8 cellular contexts compared by ENCODE assay signal in genomic region chr6:35496036-35496850, GRCh38. TPM values are rescaled to one million over a fixed set of nuclear protein-coding genes. Genes with fewer than 3 reads are reported as not detected.
DNase-seq lines count a peak whose midpoint lies in the region; ATAC-seq, FAIRE-seq and TF ChIP-seq lines count a peak whose summit lies in the region.

No MANE protein-coding gene starts in this region.

- H3K4me1 ChIP-seq in HUES6 (ENCODE audit: control insufficient read depth, insufficient read depth, low read length) (peaks cover 67% of the 10 kb centered on the region), body of pancreas (peaks cover 45% of the 10 kb centered on the region), kidney (ENCODE audit: control insufficient read depth in 1 of 2, insufficient read depth in 1 of 2, low read depth in 1 of 2, low read length in 2 of 2) (peaks cover 8 to 27% of the 10 kb centered on the region in 2 donors), suprapubic skin (peaks cover 63% of the 10 kb centered on the region)

- intact Hi-C loops in body of pancreas (cut with DNase I): no loop called here
- intact Hi-C loops in kidney (cut with DNase I): no loop called here

- no peak for DNase-seq in AG09309 (ENCODE audit: low read depth)
- peak; percentile 49 to 60 (median 52) for DNase-seq in body of pancreas
- no peak for DNase-seq in kidney
- DNase-seq in suprapubic skin (ENCODE audit: low spot score in 2 of 2): peak; percentile 82
- no peak for DNase-seq in DMS153 (lab: John Stamatoyannopoulos, UW)
- DNase-seq in T-helper 9 cell: no peak

- H3K9me3 ChIP-seq in HUES6 (ENCODE audit: control insufficient read depth, insufficient read depth, low read depth, low read length) (no peaks in the 10 kb centered on the region), body of pancreas (no peaks in the 10 kb centered on the region), kidney (ENCODE audit: control insufficient read depth in 1 of 2, low read length in 2 of 2) (no peaks in the 10 kb centered on the region), suprapubic skin (no peaks in the 10 kb centered on the region)

- 7 to 20% methylated on average over 2 to 50 of the region's 64 CpGs for WGBS in body of pancreas, 2 donors
- 16% methylated on average over 18 of the region's 64 CpGs for WGBS in suprapubic skin

- ATAC-seq in body of pancreas (peak; percentile 66), GM18858 (IDR thresholded peaks at IDR 0.05; ENCODE audit: unreplicated experiment) (no peak)

- TF ChIP-seq POLR2A in body of pancreas (IDR thresholded peaks at IDR 0.05): peak in 2 of 3 donors; percentile 12 to 13
- TF ChIP-seq POLR2A in suprapubic skin (IDR thresholded peaks at IDR 0.05): no peak

- FAIRE-seq in kidney (lab: Jason Lieb, UNC): no peak

- no peak for TF ChIP-seq EP300 in suprapubic skin (IDR thresholded peaks at IDR 0.05)

- H3K9ac ChIP-seq in HUES6 (ENCODE audit: low read length) (peak overlapping the region; percentile 83), kidney (ENCODE audit: low read length in 2 of 2) (peak overlapping the region; percentile 11 to 82)

- H3K27me3 ChIP-seq in HUES6 (ENCODE audit: control insufficient read depth, insufficient read depth, low read length): peaks cover 13% of the 10 kb centered on the region
- H3K27me3 ChIP-seq in body of pancreas: no peaks in the 10 kb centered on the region
- H3K27me3 ChIP-seq in suprapubic skin: no peaks in the 10 kb centered on the region

- H3K36me3 ChIP-seq in HUES6 (ENCODE audit: control insufficient read depth, insufficient read depth, low read length): no peaks in the 10 kb centered on the region
- H3K36me3 ChIP-seq in body of pancreas (replicated peaks in 1 of 2; ENCODE audit: insufficient read depth in 1 of 2, low read depth in 2 of 2): no peaks in the 10 kb centered on the region
- no peaks in the 10 kb centered on the region for H3K36me3 ChIP-seq in kidney (ENCODE audit: control insufficient read depth in 1 of 2, insufficient read depth in 2 of 2, low read length in 2 of 2)
- no peaks in the 10 kb centered on the region for H3K36me3 ChIP-seq in suprapubic skin

- H3K4me3 ChIP-seq in AG09309 (ENCODE audit: control insufficient read depth, low read depth, low read length): peak overlapping the region; percentile 74
- peak overlapping the region; percentile 80 for H3K4me3 ChIP-seq in HUES6 (ENCODE audit: low read depth, low read length)
- H3K4me3 ChIP-seq in body of pancreas: peak overlapping the region; percentile 76 to 100
- H3K4me3 ChIP-seq in kidney (ENCODE audit: low read length in 2 of 2): peak overlapping the region; percentile 62 to 69
- H3K4me3 ChIP-seq in suprapubic skin: peak overlapping the region; percentile 70

- H3K27ac ChIP-seq in HUES6 (ENCODE audit: low read depth, low read length) (no peak overlapping the region; the same call in 1 of the 2 replicates), body of pancreas (peak overlapping the region; percentile 55 to 89 (median 74)), kidney (ENCODE audit: low read depth in 2 of 2, low read length in 2 of 2) (peak overlapping the region; percentile 76 to 89), suprapubic skin (peak overlapping the region; percentile 98)

- TF ChIP-seq CTCF in AG09309 (IDR thresholded peaks at IDR 0.05; ENCODE audit: control insufficient read depth, insufficient read depth, low read depth, low read length, missing control alignments) (no peak), body of pancreas (IDR thresholded peaks at IDR 0.05) (no peak), kidney (IDR thresholded peaks at IDR 0.05; ENCODE audit: borderline replicate concordance, extremely low read depth, insufficient read depth) (no peak), suprapubic skin (IDR thresholded peaks at IDR 0.05) (no peak)

RNA-seq across cellular contexts. Expression of gene TEAD3, which starts 0.6 kb away (rescaled TPM):
- 1 to 10 TPM; 6.5 to 8.9 TPM for total RNA-seq in body of pancreas
- total RNA-seq in kidney: 18.0 TPM
- 11.3 TPM for polyA plus RNA-seq in kidney (ENCODE audit: insufficient read depth, low read depth, low replicate concordance)
- total RNA-seq in suprapubic skin: 10 to 100 TPM; 39.0 to 55.4 (median 51.5) TPM

RNA-seq across cellular contexts. Expression of gene TULP1, which starts 16.5 kb away (rescaled TPM):
- total RNA-seq in body of pancreas (not detected), kidney (not detected), suprapubic skin (under 1 TPM in 2 of 4 donors, not detected in 2; 0.72 to 0.83 TPM)
- polyA plus RNA-seq in kidney (ENCODE audit: insufficient read depth, low read depth, low replicate concordance): not detected

RNA-seq across cellular contexts. Expression of gene RPL10A, which starts 28.0 kb away (rescaled TPM):
- total RNA-seq in body of pancreas: 100 to 1,000 TPM; 563 to 782 TPM
- 1,159 TPM for total RNA-seq in kidney
- polyA plus RNA-seq in kidney (ENCODE audit: insufficient read depth, low read depth, low replicate concordance): 1,291 TPM
- 1,000 to 10,000 TPM; 1,092 to 2,148 (median 1,858) TPM for total RNA-seq in suprapubic skin

RNA-seq across cellular contexts. Expression of gene FANCE, which starts 44.1 kb away (rescaled TPM):
- 1 to 10 TPM; 4.9 to 9.2 TPM for total RNA-seq in body of pancreas
- total RNA-seq in kidney: 2.7 TPM
- 1.2 TPM for polyA plus RNA-seq in kidney (ENCODE audit: insufficient read depth, low read depth, low replicate concordance)
- 10 to 100 TPM; 20.6 to 25.6 (median 21.6) TPM for total RNA-seq in suprapubic skin

Comparison
In these comparisons a context has a peak if more than half of its experiments do, and no peak if none do; other contexts are left out.
1. DNase-seq: peak in body of pancreas (4 of 4) and suprapubic skin (2 of 2); none in AG09309 (single experiment), kidney (single experiment), DMS153 (single experiment) and T-helper 9 cell (single experiment).
2. POLR2A ChIP-seq: peak in body of pancreas (2 of 3); none in suprapubic skin (0 of 2).
3. Peak in every context shown above with its lines, with median percentiles within 50 percentile points of each other: H3K4me3 ChIP-seq.